ENCODE assay signal across 8 cellular contexts in the genomic region with DNA sequence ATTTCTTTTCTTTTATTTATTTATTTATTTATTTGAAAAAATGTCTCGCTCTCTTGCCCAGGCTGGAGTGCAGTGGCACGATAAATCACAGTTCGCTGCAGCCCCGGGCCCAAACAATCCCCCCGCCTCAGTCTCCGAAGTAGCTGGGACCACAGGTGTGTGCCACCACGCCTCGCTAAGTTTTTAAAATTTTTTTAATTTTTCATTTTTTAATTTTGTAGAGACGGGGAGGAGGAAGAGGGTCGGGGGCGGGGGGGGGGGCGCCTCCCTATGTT.
DNase-seq lines count a peak whose midpoint lies in the region; ATAC-seq and TF ChIP-seq lines count a peak whose summit lies in the region.

No MANE protein-coding gene starts in this region.

- peak; percentile 29 for DNase-seq in GM06990 (ENCODE audit: extremely low read depth, insufficient read length)
- DNase-seq in globus pallidus (ENCODE audit: low spot score), result peak; percentile 33
- DNase-seq in SIG-M5 (lab: John Stamatoyannopoulos, UW), result no peak
- no peak for DNase-seq in GM20000 (ENCODE audit: low spot score)

- TF ChIP-seq CTCF in GM06990 (IDR thresholded peaks at IDR 0.05; ENCODE audit: insufficient read depth, low read length, poor library complexity, severe bottlenecking), result no peak
- no peak for TF ChIP-seq CTCF in VCaP (conservative IDR thresholded peaks at IDR 0.05)
- TF ChIP-seq CTCF in GM20000 (IDR thresholded peaks at IDR 0.05; ENCODE audit: extremely low read depth, missing control alignments), result no peak

- H3K9ac ChIP-seq in rectal smooth muscle tissue (ENCODE audit: low read length), result no peak overlapping the region

- peaks cover 3% of the 10 kb centered on the region for H3K4me1 ChIP-seq in rectal smooth muscle tissue (ENCODE audit: control insufficient read depth, insufficient read depth, low read length)

- ATAC-seq in HG02870 (IDR thresholded peaks at IDR 0.05; ENCODE audit: unreplicated experiment), result no peak
- no peak for ATAC-seq in GM21576 (IDR thresholded peaks at IDR 0.05; ENCODE audit: unreplicated experiment)

- H3K27me3 ChIP-seq in GM06990 (replicated peaks; ENCODE audit: control insufficient read depth, insufficient read depth, low read length) (no peaks in the 10 kb centered on the region), rectal smooth muscle tissue (ENCODE audit: control insufficient read depth, insufficient read depth, low read length) (no peaks in the 10 kb centered on the region)

- H3K4me3 ChIP-seq in GM06990 (replicated peaks; ENCODE audit: low read depth, low read length) (peak overlapping the region; percentile 94), rectal smooth muscle tissue (ENCODE audit: low read length) (peak overlapping the region; percentile 98)

- H3K36me3 ChIP-seq in GM06990 (ENCODE audit: control insufficient read depth, insufficient read depth, low read length), result peaks cover 3% of the 10 kb centered on the region
- no peaks in the 10 kb centered on the region for H3K36me3 ChIP-seq in rectal smooth muscle tissue (ENCODE audit: control insufficient read depth, insufficient read depth, low read length)

- H3K27ac ChIP-seq in VCaP, result peak overlapping the region; percentile 70
- H3K27ac ChIP-seq in rectal smooth muscle tissue (ENCODE audit: low read depth, low read length), result peak overlapping the region; percentile 84

Comparison
In these comparisons a context has a peak if more than half of its experiments do, and no peak if none do; other contexts are left out.
1. DNase-seq: peak in GM06990 (single experiment) and globus pallidus (single experiment); none in SIG-M5 (single experiment) and GM20000 (single experiment).